Comparison of ENCODE assay signal across 21 cellular contexts in the genomic region with DNA sequence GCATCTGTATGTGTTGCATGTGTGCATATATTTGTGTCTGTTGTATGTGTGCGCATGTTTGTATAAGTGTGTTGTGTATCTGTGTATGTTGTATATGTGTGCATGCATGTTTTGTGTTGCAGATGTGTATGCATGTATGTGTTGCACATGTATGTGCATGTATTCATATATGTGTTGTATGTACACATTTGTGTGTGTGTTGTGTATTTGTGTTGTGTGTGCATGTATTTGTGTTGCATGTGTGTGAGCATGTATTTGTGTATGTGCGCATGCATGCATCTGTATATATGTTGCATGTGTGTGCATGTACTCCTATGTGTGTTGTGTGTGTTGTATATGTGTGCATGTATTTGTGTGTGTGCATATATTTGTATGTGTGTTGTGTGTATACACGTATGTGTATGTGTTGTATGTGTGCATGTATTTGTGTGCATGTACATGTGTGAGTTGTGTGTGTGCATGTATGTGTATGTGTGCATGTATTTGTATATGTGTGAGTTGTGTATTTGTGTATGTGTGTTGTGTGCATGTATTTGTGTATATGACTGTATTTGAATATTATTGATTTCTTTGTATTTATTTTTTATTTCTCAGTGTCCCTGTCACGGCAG.
"Had no signal": no experiment of that assay in that cellular context is flagged by ENCODE, and none has a peak within 500 bp of the region (broad histone marks: within the 10 kb centered on the region; RNA-seq: fewer than 3 reads in every experiment).

No MANE protein-coding gene starts in this region.

- DNase-seq: activated CD4-positive, alpha-beta T cell treated with anti-CD3 and anti-CD28 coated beads for 4 hours; activated CD4-positive, alpha-beta T cell treated with anti-CD3 and anti-CD28 coated beads, Interleukin-2, amount 50 U/mL, for 4 hours; activated naive CD4-positive, alpha-beta T cell treated with anti-CD3 and anti-CD28 coated beads for 36 hours; activated naive CD8-positive, alpha-beta T cell treated with anti-CD3 and anti-CD28 coated beads, Interleukin-2, amount 10 ng/mL, durations not matched to agents 7 days and 5 days; activated T-cell treated with anti-CD3 and anti-CD28 coated beads for 4 hours; activated T-cell treated with anti-CD3 and anti-CD28 coated beads, Interleukin-2, amount 50 U/mL, for 72 hours; amygdala; effector CD8-positive, alpha-beta T cell; left ventricle myocardium inferior; mesendoderm; natural killer cell; stimulated activated CD4-positive, alpha-beta T cell treated with anti-CD3 and anti-CD28 coated beads, Interleukin-2, amount 100 ng/mL, for 48 hours; stimulated activated naive CD4-positive, alpha-beta T cell treated with Interleukin-2 at 50 U/mL for 16 hours had no signal

- H3K4me3 Mint-ChIP-seq: activated naive CD4-positive, alpha-beta T cell treated with anti-CD3 and anti-CD28 coated beads for 36 hours; activated naive CD8-positive, alpha-beta T cell treated with anti-CD3 and anti-CD28 coated beads, Interleukin-2, amount 10 ng/mL, durations not matched to agents 7 days and 5 days; activated T-cell treated with anti-CD3 and anti-CD28 coated beads, Interleukin-2, amount 50 U/mL, for 72 hours; natural killer cell; neural progenitor cell had no signal

- FAIRE-seq: colon, endometrium, frontal cortex, islet of Langerhans had no signal

- H3K27me3 ChIP-seq: neural progenitor cell, right atrium auricular region, tibial nerve had no signal

- H3K27ac Mint-ChIP-seq: activated naive CD4-positive, alpha-beta T cell treated with anti-CD3 and anti-CD28 coated beads for 36 hours; activated naive CD8-positive, alpha-beta T cell treated with anti-CD3 and anti-CD28 coated beads, Interleukin-2, amount 10 ng/mL, durations not matched to agents 7 days and 5 days; activated T-cell treated with anti-CD3 and anti-CD28 coated beads, Interleukin-2, amount 50 U/mL, for 72 hours; natural killer cell; neural progenitor cell had no signal

- H3K27ac ChIP-seq: left ventricle myocardium inferior, neural progenitor cell, right atrium auricular region, tibial nerve had no signal

- H3K9me3 Mint-ChIP-seq: activated naive CD4-positive, alpha-beta T cell treated with anti-CD3 and anti-CD28 coated beads for 36 hours; activated naive CD8-positive, alpha-beta T cell treated with anti-CD3 and anti-CD28 coated beads, Interleukin-2, amount 10 ng/mL, durations not matched to agents 7 days and 5 days; natural killer cell had no signal

- H3K4me2 ChIP-seq: neural progenitor cell had no signal

- H3K4me3 ChIP-seq: left ventricle myocardium inferior, lung, neural progenitor cell, right atrium auricular region, tibial nerve had no signal

- H3K36me3 ChIP-seq: neural progenitor cell had no signal

- H3K4me1 ChIP-seq: left ventricle myocardium inferior, right atrium auricular region, tibial nerve had no signal

- H3K9ac ChIP-seq: neural progenitor cell had no signal

- H3K27me3 Mint-ChIP-seq: activated naive CD8-positive, alpha-beta T cell treated with anti-CD3 and anti-CD28 coated beads, Interleukin-2, amount 10 ng/mL, durations not matched to agents 7 days and 5 days had no signal

- H2AFZ ChIP-seq: neural progenitor cell had no signal

- H3K36me3 Mint-ChIP-seq: natural killer cell had no signal

- H3K9me3 ChIP-seq: right atrium auricular region had no signal

- ATAC-seq: activated T-cell treated with anti-CD3 and anti-CD28 coated beads, Interleukin-2, amount 50 U/mL, for 72 hours had no signal
